10 cellular contexts compared by ENCODE assay signal in the genomic region with DNA sequence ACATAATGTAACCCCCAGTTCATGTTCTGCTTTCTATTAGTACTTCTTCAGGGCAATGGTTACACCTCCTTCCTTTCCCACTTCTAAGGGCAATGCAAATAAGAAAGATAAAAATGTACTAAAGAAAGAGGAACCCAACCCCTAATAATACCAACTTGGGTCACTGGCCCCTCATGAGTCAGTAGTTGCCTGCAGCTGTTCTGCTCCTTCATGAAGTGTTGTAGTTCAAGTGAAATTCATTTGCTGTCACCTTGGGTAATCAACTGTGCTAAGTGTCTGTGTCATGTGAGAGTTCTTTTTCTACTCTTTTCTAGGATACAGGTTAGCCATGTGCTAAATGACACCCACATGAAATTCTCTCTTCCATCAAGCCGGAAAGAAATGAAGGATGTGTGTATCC.
DNase-seq lines count a peak whose midpoint lies in the region; ATAC-seq lines count a peak whose summit lies in the region.
"Had no signal": no experiment of that assay in that cellular context is flagged by ENCODE, and none has a peak within 500 bp of the region (broad histone marks: within the 10 kb centered on the region; RNA-seq: fewer than 3 reads in every experiment).

No MANE protein-coding gene starts in this region.

- H3K4me3 ChIP-seq in CD4-positive, CD25-positive, alpha-beta regulatory T cell (ENCODE audit: low read depth, low read length), result no peak overlapping the region

- no peak for DNase-seq in CD4-positive, CD25-positive, alpha-beta regulatory T cell
- DNase-seq in SIG-M5 treated with dmso at 0.1 percent for 504 hours (lab: John Stamatoyannopoulos, UW; ENCODE audit: unreplicated experiment) (peak; percentile 99), HUDEP-2 (lab: John Stamatoyannopoulos, UW; ENCODE audit: unreplicated experiment in 76 of 76) (no peak), hepatic stellate cell (ENCODE audit: low spot score) (no peak), T-helper 1 cell (no peak)
- no peak for DNase-seq in activated CD4-positive, CD25-positive, alpha-beta regulatory T cell treated with anti-CD3 and anti-CD28 coated beads, Interleukin-2, amount 50 U/mL, for 72 hours
- DNase-seq: activated gamma-delta T cell had no signal

- H3K9me3 Mint-ChIP-seq in CD4-positive, CD25-positive, alpha-beta regulatory T cell, result no peaks in the 10 kb centered on the region

- H3K27ac ChIP-seq in CD4-positive, CD25-positive, alpha-beta regulatory T cell (ENCODE audit: insufficient read depth, low read length, poor library complexity, severe bottlenecking), result no peak overlapping the region

- ATAC-seq in CD4-positive, CD25-positive, alpha-beta regulatory T cell (ENCODE audit: low read depth in 2 of 2), result peak; percentile 60 to 61
- ATAC-seq in GM19452 (IDR thresholded peaks at IDR 0.05; ENCODE audit: unreplicated experiment), result peak; percentile 89
- peak; percentile 70 for ATAC-seq in HG03097 (IDR thresholded peaks at IDR 0.05; ENCODE audit: low FRiP score, unreplicated experiment)
- ATAC-seq: Right ventricle myocardium inferior had no signal

- H3K9me3 ChIP-seq in CD4-positive, CD25-positive, alpha-beta regulatory T cell (ENCODE audit: control insufficient read depth in 2 of 2, low read length in 2 of 2), result no peaks in the 10 kb centered on the region

- H3K27me3 Mint-ChIP-seq in CD4-positive, CD25-positive, alpha-beta regulatory T cell, result no peaks in the 10 kb centered on the region

- no peak overlapping the region for H3K4me3 Mint-ChIP-seq in CD4-positive, CD25-positive, alpha-beta regulatory T cell

- H3K27ac Mint-ChIP-seq in CD4-positive, CD25-positive, alpha-beta regulatory T cell, result peak overlapping the region in 1 of 3 donors; percentile 41

- no peaks in the 10 kb centered on the region for H3K27me3 ChIP-seq in CD4-positive, CD25-positive, alpha-beta regulatory T cell (ENCODE audit: control insufficient read depth, insufficient read depth, low read length)

- H3K36me3 ChIP-seq in CD4-positive, CD25-positive, alpha-beta regulatory T cell (ENCODE audit: control insufficient read depth, insufficient read depth, low read length), result peaks cover 2% of the 10 kb centered on the region

- peaks cover 8% of the 10 kb centered on the region for H3K4me1 ChIP-seq in CD4-positive, CD25-positive, alpha-beta regulatory T cell (ENCODE audit: control insufficient read depth, insufficient read depth, low read length, poor library complexity, severe bottlenecking)

- H3K4me1 Mint-ChIP-seq in CD4-positive, CD25-positive, alpha-beta regulatory T cell, result peaks cover 0 to 8% (median 4%) of the 10 kb centered on the region in 4 donors

- H3K36me3 Mint-ChIP-seq in CD4-positive, CD25-positive, alpha-beta regulatory T cell, result peaks cover 22% of the 10 kb centered on the region
